ENCODE assay signal across 9 cellular contexts in the genomic region with DNA sequence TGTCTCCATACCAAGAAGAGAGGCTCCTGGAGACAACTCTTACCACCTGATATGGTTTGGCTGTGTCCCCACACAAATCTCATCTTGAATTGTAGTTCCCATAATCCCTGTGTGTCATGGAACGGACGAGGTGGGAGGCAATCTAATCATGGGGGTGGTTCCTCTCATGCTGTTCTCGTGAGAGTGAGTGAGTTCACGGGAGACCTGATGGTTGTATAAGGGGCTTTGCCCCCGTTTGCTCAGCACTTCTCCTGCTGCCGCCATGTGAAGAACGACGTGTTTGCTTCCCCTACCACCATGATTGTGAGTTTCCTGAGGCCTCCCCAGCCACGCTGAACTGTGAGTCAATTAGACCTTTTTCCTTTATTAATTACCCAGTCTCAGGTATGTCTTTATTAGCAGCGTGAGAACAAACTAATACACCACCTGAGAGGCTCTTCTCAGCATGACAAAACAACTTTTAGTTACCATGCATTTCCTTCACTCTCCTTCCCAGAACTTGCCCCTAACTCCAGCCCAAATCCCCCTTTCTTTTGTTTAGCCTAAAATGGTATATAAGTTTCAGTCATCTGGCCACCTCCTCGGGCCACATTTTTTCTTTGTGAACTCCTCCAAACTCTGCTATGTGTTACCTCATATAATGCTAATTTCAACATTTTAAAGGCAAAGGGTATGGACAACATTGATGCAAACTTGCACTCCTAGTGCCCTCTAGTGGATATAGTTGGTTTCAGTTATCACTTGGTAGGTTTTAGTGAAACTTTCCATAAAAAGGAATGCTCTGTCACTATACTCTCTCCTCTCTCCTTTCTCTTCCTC. TPM values are rescaled to one million over a fixed set of nuclear protein-coding genes. Genes with fewer than 3 reads are reported as not detected.
DNase-seq lines count a peak whose midpoint lies in the region; ATAC-seq and TF ChIP-seq lines count a peak whose summit lies in the region.
"Had no signal": no experiment of that assay in that cellular context is flagged by ENCODE, and none has a peak within 500 bp of the region (broad histone marks: within the 10 kb centered on the region; RNA-seq: fewer than 3 reads in every experiment).

No MANE protein-coding gene starts in this region.

- DNase-seq in AG20443 (ENCODE audit: low spot score) (peak; percentile 33), GM13977 (ENCODE audit: low spot score) (peak; percentile 34), NCI-H2227 treated with DMSO at 0.1 percent for 48 hours (lab: John Stamatoyannopoulos, UW) (peak; percentile 69), amniotic epithelial cell (ENCODE audit: low read depth) (peak; percentile 63), testis (no peak)

- H3K4me1 ChIP-seq in iPS-20b (ENCODE audit: insufficient read depth, low read length) (peaks cover 12% of the 10 kb centered on the region; the same call in 1 of the 2 replicates), testis (peaks cover 11% of the 10 kb centered on the region)
- H3K4me1 ChIP-seq: SJCRH30 had no signal

- TF ChIP-seq POLR2A in testis (IDR thresholded peaks at IDR 0.05): no peak

- ATAC-seq in HG02981 (IDR thresholded peaks at IDR 0.05; ENCODE audit: unreplicated experiment) (peak; percentile 63), HG02970 (IDR thresholded peaks at IDR 0.05; ENCODE audit: low FRiP score, unreplicated experiment) (no peak)

- H3K36me3 ChIP-seq in iPS-20b (ENCODE audit: insufficient read depth, low read depth, low read length) (no peaks in the 10 kb centered on the region), testis (ENCODE audit: low read depth, missing control alignments) (no peaks in the 10 kb centered on the region)
- H3K36me3 ChIP-seq: SJCRH30 had no signal

- peak; percentile 65 for TF ChIP-seq CTCF in GM13977 (IDR thresholded peaks at IDR 0.05; ENCODE audit: extremely low read depth, insufficient read depth, missing control alignments)
- peak in 2 of 3 experiments; percentile 34 to 64 for TF ChIP-seq CTCF in testis (IDR thresholded peaks at IDR 0.05)

- no peak overlapping the region for H3K27ac ChIP-seq in iPS-20b (ENCODE audit: low read length)
- H3K27ac ChIP-seq in testis: no peak overlapping the region
- H3K27ac ChIP-seq: SJCRH30 had no signal

- H3K4me3 ChIP-seq in iPS-20b (ENCODE audit: low read length) (no peak overlapping the region), testis (no peak overlapping the region)
- H3K4me3 ChIP-seq: SJCRH30 had no signal

- in situ Hi-C loops in GM13977 (cut with MboI; ENCODE audit: low pct_unique_long_range_greater_than_20kb, low sequenced_read_pairs, unreplicated experiment): no loop called here

- intact Hi-C loops in testis (cut with DNase I; ENCODE audit: low total_unique reads): no loop called here

- H3K9ac ChIP-seq in iPS-20b (ENCODE audit: low read depth, low read length): 0 out of 2 replicates have a peak overlapping the region, but pooled peaks have one; percentile 12

- 70 to 72% methylated on average over 11 of the region's 11 CpGs for WGBS in testis, 2 donors

- H3K9me3 ChIP-seq in iPS-20b (ENCODE audit: insufficient read depth, low read depth, low read length) (no peaks in the 10 kb centered on the region), testis (no peaks in the 10 kb centered on the region)
- H3K9me3 ChIP-seq: SJCRH30 had no signal

- H3K27me3 ChIP-seq in iPS-20b (ENCODE audit: insufficient read depth, low read length): no peaks in the 10 kb centered on the region
- no peaks in the 10 kb centered on the region for H3K27me3 ChIP-seq in testis
- H3K27me3 ChIP-seq: SJCRH30 had no signal

RNA-seq across cellular contexts. Expression of a gene that starts 58.6 kb away (rescaled TPM):
- total RNA-seq in testis: 1 to 10 TPM; 4.0 to 5.7 TPM
- polyA plus RNA-seq in testis (ENCODE audit: insufficient read depth, low read depth, low replicate concordance): 23.4 TPM
- total RNA-seq: SJCRH30 had no signal
